ENCODE assay signal across 12 cellular contexts in the genomic region with DNA sequence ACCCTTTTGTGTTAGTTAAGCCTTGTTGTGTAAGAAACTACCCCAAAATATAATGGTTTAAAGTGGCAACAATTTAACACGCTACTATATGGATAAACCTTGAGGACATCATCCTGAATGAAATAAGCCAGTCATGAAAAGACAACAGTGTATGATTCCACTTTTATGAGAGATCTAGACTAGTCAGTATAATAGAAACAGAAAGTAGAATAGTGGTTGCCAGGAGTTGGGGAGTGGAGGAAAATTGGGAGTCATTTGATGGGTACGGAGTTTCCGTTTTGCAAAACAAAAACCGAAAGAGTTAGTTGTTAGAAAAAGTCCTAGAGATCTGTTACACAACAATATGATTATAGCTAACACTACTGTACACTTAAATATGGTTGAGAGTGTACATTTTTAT. TPM values are rescaled to one million over a fixed set of nuclear protein-coding genes. Genes with fewer than 3 reads are reported as not detected.
DNase-seq lines count a peak whose midpoint lies in the region; ATAC-seq and TF ChIP-seq lines count a peak whose summit lies in the region.
"Had no signal": no experiment of that assay in that cellular context is flagged by ENCODE, and none has a peak within 500 bp of the region (broad histone marks: within the 10 kb centered on the region; RNA-seq: fewer than 3 reads in every experiment).

No MANE protein-coding gene starts in this region.

- peaks cover 15 to 42% (median 32%) of the 10 kb centered on the region in 3 donors for H3K4me1 Mint-ChIP-seq in CD8-positive, alpha-beta memory T cell
- H3K4me1 Mint-ChIP-seq in T-cell, result peaks cover 22 to 32% (median 32%) of the 10 kb centered on the region in 3 donors

- TF ChIP-seq CTCF in dorsolateral prefrontal cortex (IDR thresholded peaks at IDR 0.05 in 54 of 56, conservative IDR thresholded peaks at IDR 0.05 in 2 of 56; ENCODE audit: low read depth in 1 of 56, partially characterized antibody in 56 of 56), result no peak

- peaks cover 0 to 2% (median 0%) of the 10 kb centered on the region in 5 donors for H3K9me3 Mint-ChIP-seq in CD8-positive, alpha-beta memory T cell
- H3K9me3 Mint-ChIP-seq in T-cell, result peaks cover 0 to 9% (median 0%) of the 10 kb centered on the region in 3 donors
- H3K9me3 Mint-ChIP-seq: IgD-negative memory B cell had no signal

- H3K4me2 ChIP-seq in GM23248 (ENCODE audit: unreplicated experiment), result peak overlapping the region; percentile 83

- POLR2A ChIA-PET in CD8-positive, alpha-beta memory T cell (lab: Charles Lee), result no interaction called here
- POLR2A ChIA-PET in T-cell (lab: Charles Lee), result interaction anchor here in 1 of 2 donors (0.6 kb wide), 1 partner anchor 1471 kb away, joined by 3 read pairs; no protein-coding TSS in a partner anchor

- H3K9ac ChIP-seq in GM23248, result peak overlapping the region; percentile 43

- H3K4me3 ChIP-seq in CD8-positive, alpha-beta memory T cell (ENCODE audit: low read length), result no peak overlapping the region
- H3K4me3 ChIP-seq in GM23248 (peak overlapping the region; percentile 64), dorsolateral prefrontal cortex (no peak overlapping the region)
- H3K4me3 ChIP-seq: thoracic aorta had no signal

- H3K27me3 Mint-ChIP-seq in CD8-positive, alpha-beta memory T cell, result peaks cover 30 to 32% of the 10 kb centered on the region in 2 donors
- H3K27me3 Mint-ChIP-seq in T-cell, result peaks cover 19 to 25% of the 10 kb centered on the region in 2 donors

- H3K9me2 ChIP-seq in GM23248 (ENCODE audit: insufficient read depth), result no peaks in the 10 kb centered on the region

- no peaks in the 10 kb centered on the region for H3K36me3 ChIP-seq in CD8-positive, alpha-beta memory T cell (ENCODE audit: insufficient read depth, low read length)
- no peaks in the 10 kb centered on the region for H3K36me3 ChIP-seq in GM23248 (ENCODE audit: low read depth)
- H3K36me3 ChIP-seq: thoracic aorta had no signal

- CTCF ChIA-PET in CD8-positive, alpha-beta memory T cell (lab: Charles Lee), result interaction anchor here (0.9 kb wide), 1 partner anchor 19 kb away, joined by 3 read pairs; no protein-coding TSS in a partner anchor
- CTCF ChIA-PET in T-cell (lab: Charles Lee), result no interaction called here

- 27 to 35% methylated on average over 4 of the region's 4 CpGs for WGBS in GM23248 (ENCODE audit: low coverage in 1 of 2, low lambda C conversion rate in 2 of 2, missing lambda C conversion rate in 2 of 2), 2 experiments

- peaks cover 0 to 10% (median 0%) of the 10 kb centered on the region in 3 donors for H3K36me3 Mint-ChIP-seq in CD8-positive, alpha-beta memory T cell
- H3K36me3 Mint-ChIP-seq in T-cell, result no peaks in the 10 kb centered on the region

- no peaks in the 10 kb centered on the region for H3K9me3 ChIP-seq in CD8-positive, alpha-beta memory T cell (ENCODE audit: low read length)
- no peaks in the 10 kb centered on the region for H3K9me3 ChIP-seq in GM23248 (ENCODE audit: low read depth)
- H3K9me3 ChIP-seq: thoracic aorta had no signal

- peak overlapping the region; percentile 66 for H2AFZ ChIP-seq in GM23248

- no peak overlapping the region for H3K27ac ChIP-seq in CD8-positive, alpha-beta memory T cell (ENCODE audit: low read depth, low read length)
- H3K27ac ChIP-seq in GM23248 (peak overlapping the region; percentile 46), dorsolateral prefrontal cortex (peak overlapping the region in 3 of 59 donors; percentile 6 to 70 (median 67))
- H3K27ac ChIP-seq: thoracic aorta had no signal

- peak overlapping the region in 4 of 8 donors; percentile 7 to 55 (median 14) for H3K27ac Mint-ChIP-seq in CD8-positive, alpha-beta memory T cell
- peak overlapping the region; percentile 29 to 61 for H3K27ac Mint-ChIP-seq in T-cell
- H3K27ac Mint-ChIP-seq: IgD-negative memory B cell had no signal

- H3K4me1 ChIP-seq in CD8-positive, alpha-beta memory T cell (ENCODE audit: insufficient read depth, low read length), result peaks cover 8% of the 10 kb centered on the region
- peaks cover 15% of the 10 kb centered on the region; the same call in 1 of the 2 replicates for H3K4me1 ChIP-seq in GM23248 (ENCODE audit: insufficient read depth)

- peak overlapping the region in 6 of 7 donors; percentile 14 to 70 (median 54) for H3K4me3 Mint-ChIP-seq in CD8-positive, alpha-beta memory T cell
- peak overlapping the region in 1 of 3 donors; percentile 15 for H3K4me3 Mint-ChIP-seq in T-cell

- peaks cover 16% of the 10 kb centered on the region for H3F3A ChIP-seq in GM23248 (ENCODE audit: insufficient read depth)

- in situ Hi-C loops in GM23248 (cut with MboI), result no loop called here

- no peaks in the 10 kb centered on the region for H4K20me1 ChIP-seq in GM23248 (ENCODE audit: insufficient read depth)

- intact Hi-C loops in left ventricle myocardium superior (cut with micrococcal nuclease) (no loop called here), dorsolateral prefrontal cortex (cut with DNase I) (no loop called here)

- peaks cover 17% of the 10 kb centered on the region for H3K27me3 ChIP-seq in CD8-positive, alpha-beta memory T cell (ENCODE audit: insufficient read depth, low read length, poor library complexity, severe bottlenecking)
- H3K27me3 ChIP-seq in GM23248 (replicated peaks; ENCODE audit: insufficient read depth) (peaks cover 26% of the 10 kb centered on the region), dorsolateral prefrontal cortex (peaks cover 0 to 33% (median 22%) of the 10 kb centered on the region in 45 donors)

- ATAC-seq in T-cell (replicated peaks in 1 of 4) (no peak), left ventricle myocardium superior (peak; percentile 64)

- no peak for DNase-seq in CD8-positive, alpha-beta memory T cell
- DNase-seq in GM23248 (peak; percentile 64), T-cell (no peak), left ventricle myocardium superior (no peak), NCI-H774 (lab: John Stamatoyannopoulos, UW) (no peak), dorsolateral prefrontal cortex (no peak), EL (no peak), RKO (ENCODE audit: low spot score) (no peak)
- DNase-seq: DMS153 had no signal

- no peaks in the 10 kb centered on the region for H3K79me2 ChIP-seq in GM23248 (ENCODE audit: insufficient read depth)

RNA-seq across cellular contexts. Expression of a gene that starts 16.0 kb away (rescaled TPM):
- not detected for total RNA-seq in CD8-positive, alpha-beta memory T cell
- not detected for polyA plus RNA-seq in CD8-positive, alpha-beta memory T cell
- total RNA-seq in GM23248 (2014; rRNA removed; shearing (Covaris generic)), result not detected in 2 replicates
- polyA plus RNA-seq in GM23248 (2016; fragmentation: Nextera tagmentation; extraction: Ambion mirVana), result not detected in 2 replicates
- total RNA-seq in T-cell (not detected), left ventricle myocardium superior (not detected), dorsolateral prefrontal cortex (not detected)
- total RNA-seq: SK-MEL-5, thoracic aorta had no signal

RNA-seq across cellular contexts. Expression of a gene that starts 47.1 kb away (rescaled TPM):
- total RNA-seq in CD8-positive, alpha-beta memory T cell, result 1 to 10 TPM; 1.6 to 1.9 TPM
- polyA plus RNA-seq in CD8-positive, alpha-beta memory T cell, result 20.8 TPM
- not detected in 2 replicates for total RNA-seq in GM23248 (2014; rRNA removed; shearing (Covaris generic))
- 0.43 and 0.55 TPM in 2 replicates for polyA plus RNA-seq in GM23248 (2016; fragmentation: Nextera tagmentation; extraction: Ambion mirVana)
- total RNA-seq in T-cell, result 10 to 100 TPM in 4 of 5 donors, 1 to 10 TPM in 1; 3.6 to 28.1 (median 10.9) TPM
- total RNA-seq in left ventricle myocardium superior, result 4.7 TPM
- 100 to 1,000 TPM in 2 of 120 experiments, 10 to 100 TPM in 44, 1 to 10 TPM in 66, under 1 TPM in 6, not detected in 2; 0.59 to 922 (median 7.4) TPM for total RNA-seq in dorsolateral prefrontal cortex
